In genomic region chr7:102466097-102466496, GRCh38 we compare ENCODE assay signal across 3 cellular contexts.
TF ChIP-seq lines count a peak whose summit lies in the region.

No MANE protein-coding gene starts in this region.

TF ChIP-seq in SK-N-SH, 30 proteins besides CTCF, POLR2A, EP300 and RAD21:
- TF ChIP-seq TAF1 (IDR thresholded peaks at IDR 0.05; ENCODE audit: borderline replicate concordance, low read depth, low read length) (no peak), TEAD4 (IDR thresholded peaks at IDR 0.05; ENCODE audit: borderline replicate concordance, insufficient read depth) (no peak), ZBTB33 (IDR thresholded peaks at IDR 0.05; ENCODE audit: borderline replicate concordance, low read depth) (no peak), NRF1 (IDR thresholded peaks at IDR 0.05; ENCODE audit: low read depth, low read length) (no peak), PBX3 (IDR thresholded peaks at IDR 0.05) (no peak), MEF2A (IDR thresholded peaks at IDR 0.05; ENCODE audit: borderline replicate concordance, low read depth) (no peak), SMC3 (IDR thresholded peaks at IDR 0.05; ENCODE audit: low read depth, low read length) (no peak), USF2 (IDR thresholded peaks at IDR 0.05; ENCODE audit: borderline replicate concordance, low read depth, low read length) (no peak), GABPA (IDR thresholded peaks at IDR 0.05; ENCODE audit: low read depth) (no peak), YY1 (IDR thresholded peaks at IDR 0.05; ENCODE audit: low read depth) (no peak), FOXM1 (IDR thresholded peaks at IDR 0.05; ENCODE audit: low read depth) (no peak)
- TF ChIP-seq, protein P1, sequence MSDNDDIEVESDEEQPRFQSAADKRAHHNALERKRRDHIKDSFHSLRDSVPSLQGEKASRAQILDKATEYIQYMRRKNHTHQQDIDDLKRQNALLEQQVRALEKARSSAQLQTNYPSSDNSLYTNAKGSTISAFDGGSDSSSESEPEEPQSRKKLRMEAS (IDR thresholded peaks at IDR 0.05; ENCODE audit: low read depth), result no peak

TF ChIP-seq in SK-N-SH treated with all-trans-retinoic acid at 6 μM for 48 hours, 23 proteins besides CTCF, POLR2A, EP300 and RAD21:
- TF ChIP-seq ISL1 (CRISPR knock-in tag; IDR thresholded peaks at IDR 0.05), result no peak
- TF ChIP-seq ARNTL (CRISPR knock-in tag; IDR thresholded peaks at IDR 0.05; ENCODE audit: borderline replicate concordance, low read depth), result no peak
- no peak for TF ChIP-seq CSRNP3 (CRISPR knock-in tag; IDR thresholded peaks at IDR 0.05)
- no peak for TF ChIP-seq RARB (CRISPR knock-in tag; IDR thresholded peaks at IDR 0.05)
- TF ChIP-seq TOX (CRISPR knock-in tag; IDR thresholded peaks at IDR 0.05; ENCODE audit: borderline replicate concordance), result no peak
- TF ChIP-seq OSR1 (CRISPR knock-in tag; IDR thresholded peaks at IDR 0.05), result no peak
- TF ChIP-seq, protein P2, sequence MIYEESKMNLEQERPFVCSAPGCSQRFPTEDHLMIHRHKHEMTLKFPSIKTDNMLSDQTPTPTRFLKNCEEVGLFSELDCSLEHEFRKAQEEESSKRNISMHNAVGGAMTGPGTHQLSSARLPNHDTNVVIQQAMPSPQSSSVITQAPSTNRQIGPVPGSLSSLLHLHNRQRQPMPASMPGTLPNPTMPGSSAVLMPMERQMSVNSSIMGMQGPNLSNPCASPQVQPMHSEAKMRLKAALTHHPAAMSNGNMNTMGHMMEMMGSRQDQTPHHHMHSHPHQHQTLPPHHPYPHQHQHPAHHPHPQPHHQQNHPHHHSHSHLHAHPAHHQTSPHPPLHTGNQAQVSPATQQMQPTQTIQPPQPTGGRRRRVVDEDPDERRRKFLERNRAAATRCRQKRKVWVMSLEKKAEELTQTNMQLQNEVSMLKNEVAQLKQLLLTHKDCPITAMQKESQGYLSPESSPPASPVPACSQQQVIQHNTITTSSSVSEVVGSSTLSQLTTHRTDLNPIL (CRISPR knock-in tag; IDR thresholded peaks at IDR 0.05; ENCODE audit: low read depth), result no peak
- no peak for TF ChIP-seq ZFP3 (CRISPR knock-in tag; IDR thresholded peaks at IDR 0.05)
- TF ChIP-seq ZNF70 (CRISPR knock-in tag; IDR thresholded peaks at IDR 0.05), result no peak
- TF ChIP-seq SNAI2 (CRISPR knock-in tag; IDR thresholded peaks at IDR 0.05), result no peak
- TF ChIP-seq PPARA (CRISPR knock-in tag; IDR thresholded peaks at IDR 0.05; ENCODE audit: borderline replicate concordance), result no peak

TF ChIP-seq in endothelial cell of umbilical vein, 7 proteins besides CTCF, POLR2A, EP300 and RAD21:
- TF ChIP-seq EZH2 (IDR thresholded peaks at IDR 0.05; ENCODE audit: borderline replicate concordance, low read depth, low read length, severe bottlenecking) (no peak), MYC (IDR thresholded peaks at IDR 0.05; ENCODE audit: low read depth, low read length) (no peak), FOS (IDR thresholded peaks at IDR 0.05; ENCODE audit: borderline replicate concordance, insufficient read depth, low read length) (no peak)
